19 cellular contexts compared by ENCODE assay signal in the genomic region with DNA sequence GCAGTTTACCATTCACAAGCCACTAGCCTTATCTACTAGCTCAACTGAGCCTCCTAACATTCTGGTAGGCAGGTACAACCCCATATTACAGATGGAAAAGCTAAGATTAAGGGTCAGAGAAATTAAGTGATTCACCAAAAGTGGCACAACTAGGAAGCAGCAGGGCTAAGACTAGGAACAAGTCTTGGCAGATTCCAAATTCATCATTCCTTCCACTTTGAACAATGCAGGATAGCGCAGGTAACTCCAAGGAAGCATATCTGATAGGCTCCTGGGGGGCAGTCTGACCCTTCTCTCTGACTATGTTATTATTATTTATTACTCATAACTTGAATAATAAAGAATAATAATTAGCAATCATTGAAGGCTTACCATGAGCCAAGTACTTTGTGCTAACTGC. TPM values are rescaled to one million over a fixed set of nuclear protein-coding genes. Genes with fewer than 3 reads are reported as not detected.
DNase-seq lines count a peak whose midpoint lies in the region; ATAC-seq and TF ChIP-seq lines count a peak whose summit lies in the region.
"Had no signal": no experiment of that assay in that cellular context is flagged by ENCODE, and none has a peak within 500 bp of the region (broad histone marks: within the 10 kb centered on the region; RNA-seq: fewer than 3 reads in every experiment).

No MANE protein-coding gene starts in this region.

- H4K20me1 ChIP-seq in IMR-90 (ENCODE audit: insufficient read depth, low read length) (no peaks in the 10 kb centered on the region; the same call in none of the 2 replicates), smooth muscle cell (ENCODE audit: low read depth) (peaks cover 27% of the 10 kb centered on the region)

- peaks cover 22% of the 10 kb centered on the region for H3K79me2 ChIP-seq in smooth muscle cell (ENCODE audit: low read depth)

- H3K4ac ChIP-seq in IMR-90 (ENCODE audit: low read depth, low read length): no peak overlapping the region; the same call in 1 of the 2 replicates

- H3K36me3 ChIP-seq in IMR-90 (ENCODE audit: control insufficient read depth, insufficient read depth, low read length) (peaks cover 21% of the 10 kb centered on the region), smooth muscle cell (ENCODE audit: low read depth) (peaks cover 21% of the 10 kb centered on the region)

- H2BK15ac ChIP-seq in IMR-90 (ENCODE audit: low read depth, low read length): no peak overlapping the region

- H3K27ac ChIP-seq in IMR-90 (ENCODE audit: insufficient read depth, low read length) (no peak overlapping the region), smooth muscle cell (ENCODE audit: low read depth) (peak overlapping the region; percentile 52), RWPE1 (no peak overlapping the region)

- H2AFZ ChIP-seq in IMR-90 (replicated peaks; ENCODE audit: low read length, poor library complexity) (no peak overlapping the region), smooth muscle cell (ENCODE audit: low read depth) (no peak overlapping the region)

- H2BK120ac ChIP-seq in IMR-90 (ENCODE audit: low read depth, low read length): no peak overlapping the region

- H3K79me1 ChIP-seq in IMR-90 (ENCODE audit: low read depth in 1 of 2, low read length in 2 of 2): peaks cover 25 to 57% of the 10 kb centered on the region in 2 experiments

- H3K9me3 Mint-ChIP-seq in activated naive CD8-positive, alpha-beta T cell treated with anti-CD3 and anti-CD28 coated beads, Interleukin-2, amount 10 ng/mL, durations not matched to agents 7 days and 5 days: no peaks in the 10 kb centered on the region
- no peaks in the 10 kb centered on the region for H3K9me3 Mint-ChIP-seq in activated naive CD8-positive, alpha-beta T cell treated with anti-CD3 and anti-CD28 coated beads, Interleukin-2, amount 50 U/mL, for 24 hours
- H3K9me3 Mint-ChIP-seq in nephron progenitor cell: no peaks in the 10 kb centered on the region
- H3K9me3 Mint-ChIP-seq: CD4-positive, alpha-beta T cell had no signal

- H2AK9ac ChIP-seq in IMR-90 (replicated peaks; ENCODE audit: low read depth, low read length, poor library complexity): no peak overlapping the region

- H3K4me3 Mint-ChIP-seq in activated naive CD8-positive, alpha-beta T cell treated with anti-CD3 and anti-CD28 coated beads, Interleukin-2, amount 10 ng/mL, durations not matched to agents 7 days and 5 days: no peak overlapping the region
- no peak overlapping the region for H3K4me3 Mint-ChIP-seq in activated naive CD8-positive, alpha-beta T cell treated with anti-CD3 and anti-CD28 coated beads, Interleukin-2, amount 50 U/mL, for 24 hours
- H3K4me3 Mint-ChIP-seq in nephron progenitor cell: no peak overlapping the region
- H3K4me3 Mint-ChIP-seq: CD4-positive, alpha-beta T cell had no signal

- no peak for DNase-seq in activated naive CD8-positive, alpha-beta T cell treated with anti-CD3 and anti-CD28 coated beads, Interleukin-2, amount 10 ng/mL, durations not matched to agents 7 days and 5 days
- no peak for DNase-seq in activated naive CD8-positive, alpha-beta T cell treated with anti-CD3 and anti-CD28 coated beads, Interleukin-2, amount 50 U/mL, for 24 hours
- DNase-seq in IMR-90 (no peak), smooth muscle cell (lab: John Stamatoyannopoulos, UW; ENCODE audit: unreplicated experiment) (no peak), nephron progenitor cell (no peak), erythroblast (lab: John Stamatoyannopoulos, UW) (no peak), RWPE1 (ENCODE audit: low spot score) (no peak)
- DNase-seq: AML-193; Calu3; CD4-positive, alpha-beta T cell; HCEC 1CT; Karpas-422; NCI-H187 treated with DMSO at 0.1 percent for 48 hours; NCI-H2171 treated with DMSO at 0.1 percent for 48 hours; NCI-H774 had no signal

- no peak overlapping the region for H3K4me3 ChIP-seq in IMR-90 (ENCODE audit: insufficient read depth, low read depth, low read length)
- no peak overlapping the region for H3K4me3 ChIP-seq in smooth muscle cell

- H3K9me3 ChIP-seq in IMR-90 (ENCODE audit: control insufficient read depth, insufficient read depth, low read length) (no peaks in the 10 kb centered on the region), smooth muscle cell (replicated peaks; ENCODE audit: low read depth) (no peaks in the 10 kb centered on the region)

- H3K9me1 ChIP-seq in IMR-90 (ENCODE audit: insufficient read depth, low read length): peaks cover 21% of the 10 kb centered on the region

- no peak overlapping the region; the same call in 1 of the 2 replicates for H2BK20ac ChIP-seq in IMR-90 (ENCODE audit: low read depth, low read length)

- 0 out of 2 replicates have a peak overlapping the region, but pooled peaks have one; percentile 72 for H3K14ac ChIP-seq in IMR-90 (replicated peaks; ENCODE audit: low read depth, low read length)

- no CpG with 5 or more reads among the region's 1 CpG for WGBS in IMR-90 (ENCODE audit: extremely low coverage in 2 of 2, insufficient read length in 1 of 2), 2 experiments
- WGBS in smooth muscle cell (ENCODE audit: low lambda C conversion rate): 86% methylated on average over 1 of the region's 1 CpG

- BruUV-seq in IMR-90 (replicated peaks; lab: Mats Ljungman, UMichigan): no TSS peak

- no peak overlapping the region for H2BK5ac ChIP-seq in IMR-90 (ENCODE audit: low read depth, low read length, poor library complexity, severe bottlenecking)

- H3K9ac ChIP-seq in IMR-90 (ENCODE audit: low read depth, low read length): no peak overlapping the region
- H3K9ac ChIP-seq in smooth muscle cell (ENCODE audit: low read depth): no peak overlapping the region

- H4K8ac ChIP-seq in IMR-90 (ENCODE audit: low read depth in 2 of 2, low read length in 2 of 2): no peak overlapping the region

- TF ChIP-seq RAD21 in IMR-90 (IDR thresholded peaks at IDR 0.05; ENCODE audit: low read length): no peak

- TF ChIP-seq CTCF in IMR-90 (conservative IDR thresholded peaks at IDR 0.05; ENCODE audit: low read depth, low read length) (no peak), smooth muscle cell (IDR thresholded peaks at IDR 0.05; ENCODE audit: borderline replicate concordance, insufficient read depth, poor library complexity, severe bottlenecking) (no peak), nephron progenitor cell (IDR thresholded peaks at IDR 0.05) (no peak), RWPE1 (conservative IDR thresholded peaks at IDR 0.05; ENCODE audit: low read depth) (no peak)

- POLR2A ChIA-PET in activated naive CD8-positive, alpha-beta T cell treated with anti-CD3 and anti-CD28 coated beads, Interleukin-2, amount 10 ng/mL, durations not matched to agents 7 days and 5 days (lab: Charles Lee): interaction anchor here (1.5 kb wide), 1 partner anchor 35 kb away, joined by 6 read pairs; the partner anchor contains the start of gene PFDN1
- POLR2A ChIA-PET in IMR-90 (lab: Charles Lee; ENCODE audit: unreplicated experiment): interaction anchor here (0.5 to 0.6 kb wide), 2 partner anchors 15 to 94 kb away, joined by 7 to 9 read pairs; no protein-coding TSS in a partner anchor
- POLR2A ChIA-PET in RWPE1 (lab: Yijun Ruan, JAX; ENCODE audit: low non-redundant PET): no interaction called here

- no peak overlapping the region for H4K91ac ChIP-seq in IMR-90 (ENCODE audit: insufficient read depth, low read depth, low read length)

- no peaks in the 10 kb centered on the region for H3K27me3 Mint-ChIP-seq in activated naive CD8-positive, alpha-beta T cell treated with anti-CD3 and anti-CD28 coated beads, Interleukin-2, amount 10 ng/mL, durations not matched to agents 7 days and 5 days
- no peaks in the 10 kb centered on the region for H3K27me3 Mint-ChIP-seq in activated naive CD8-positive, alpha-beta T cell treated with anti-CD3 and anti-CD28 coated beads, Interleukin-2, amount 50 U/mL, for 24 hours
- H3K27me3 Mint-ChIP-seq in nephron progenitor cell (ENCODE audit: low read depth, poor library complexity): peaks cover 18% of the 10 kb centered on the region
- H3K27me3 Mint-ChIP-seq: CD4-positive, alpha-beta T cell had no signal

- H3K4me2 ChIP-seq in IMR-90 (ENCODE audit: low read depth, low read length): no peak overlapping the region
- H3K4me2 ChIP-seq in smooth muscle cell: no peak overlapping the region

- dilution Hi-C loops in IMR-90 (cut with HindIII; ENCODE audit: low sequenced_read_pairs, unreplicated experiment): no loop called here

- H3K4me1 Mint-ChIP-seq in activated naive CD8-positive, alpha-beta T cell treated with anti-CD3 and anti-CD28 coated beads, Interleukin-2, amount 10 ng/mL, durations not matched to agents 7 days and 5 days: peaks cover 61% of the 10 kb centered on the region
- H3K4me1 Mint-ChIP-seq in activated naive CD8-positive, alpha-beta T cell treated with anti-CD3 and anti-CD28 coated beads, Interleukin-2, amount 50 U/mL, for 24 hours: peaks cover 22% of the 10 kb centered on the region
- H3K4me1 Mint-ChIP-seq in nephron progenitor cell: peaks cover 22% of the 10 kb centered on the region

- H3K56ac ChIP-seq in IMR-90 (ENCODE audit: extremely low read depth, insufficient read depth, low read length): no peak overlapping the region

- no peak overlapping the region for H4K5ac ChIP-seq in IMR-90 (ENCODE audit: low read depth, low read length)

- no peak overlapping the region for H2AK5ac ChIP-seq in IMR-90 (ENCODE audit: low read depth, low read length)

- H3K27ac Mint-ChIP-seq in activated naive CD8-positive, alpha-beta T cell treated with anti-CD3 and anti-CD28 coated beads, Interleukin-2, amount 10 ng/mL, durations not matched to agents 7 days and 5 days: peak overlapping the region; percentile 45
- H3K27ac Mint-ChIP-seq in activated naive CD8-positive, alpha-beta T cell treated with anti-CD3 and anti-CD28 coated beads, Interleukin-2, amount 50 U/mL, for 24 hours: no peak overlapping the region
- H3K27ac Mint-ChIP-seq in nephron progenitor cell: no peak overlapping the region
- H3K27ac Mint-ChIP-seq: CD4-positive, alpha-beta T cell had no signal

- peaks cover 66% of the 10 kb centered on the region for H3K36me3 Mint-ChIP-seq in activated naive CD8-positive, alpha-beta T cell treated with anti-CD3 and anti-CD28 coated beads, Interleukin-2, amount 10 ng/mL, durations not matched to agents 7 days and 5 days
- peaks cover 6% of the 10 kb centered on the region for H3K36me3 Mint-ChIP-seq in activated naive CD8-positive, alpha-beta T cell treated with anti-CD3 and anti-CD28 coated beads, Interleukin-2, amount 50 U/mL, for 24 hours (ENCODE audit: low read depth)
- no peaks in the 10 kb centered on the region for H3K36me3 Mint-ChIP-seq in nephron progenitor cell (ENCODE audit: low read depth)

- ATAC-seq in activated naive CD8-positive, alpha-beta T cell treated with anti-CD3 and anti-CD28 coated beads, Interleukin-2, amount 10 ng/mL, durations not matched to agents 7 days and 5 days (ENCODE audit: low read depth): no peak
- ATAC-seq in activated naive CD8-positive, alpha-beta T cell treated with anti-CD3 and anti-CD28 coated beads, Interleukin-2, amount 50 U/mL, for 24 hours: no peak
- no peak for ATAC-seq in IMR-90 (ENCODE audit: low read depth)
- peak; percentile 30 for ATAC-seq in esophagus mucosa

- H3K4me1 ChIP-seq in IMR-90 (ENCODE audit: control insufficient read depth, insufficient read depth, low read length) (peaks cover 6% of the 10 kb centered on the region), smooth muscle cell (ENCODE audit: low read depth) (no peaks in the 10 kb centered on the region)

- intact Hi-C loops in IMR-90 (cut with micrococcal nuclease): no loop called here

- no peak overlapping the region for H3K18ac ChIP-seq in IMR-90 (ENCODE audit: low read depth, low read length)

- CTCF ChIA-PET in IMR-90 (lab: Yijun Ruan, JAX): interaction anchor here (2.4 to 2.8 kb wide), 2 partner anchors 8 to 93 kb away, joined by 10 to 14 read pairs; partner anchors contain the start of gene HBEGF
- CTCF ChIA-PET in RWPE1 (lab: Yijun Ruan, JAX): interaction anchor here (0.8 kb wide), 1 partner anchor 25 kb away, joined by 5 read pairs; no protein-coding TSS in a partner anchor

- TF ChIP-seq POLR2A in IMR-90 (IDR thresholded peaks at IDR 0.05; ENCODE audit: low read depth, low read length) (no peak), erythroblast (IDR thresholded peaks at IDR 0.05; ENCODE audit: low read length) (no peak)

- peak overlapping the region; percentile 34; the same call in 1 of the 2 replicates for H3K23ac ChIP-seq in IMR-90 (ENCODE audit: low read depth, low read length)

- H3K27me3 ChIP-seq in IMR-90 (ENCODE audit: control insufficient read depth, insufficient read depth, low read length) (no peaks in the 10 kb centered on the region), smooth muscle cell (ENCODE audit: low read depth) (no peaks in the 10 kb centered on the region)

- H3F3A ChIP-seq in smooth muscle cell (ENCODE audit: low read depth): peaks cover 6% of the 10 kb centered on the region

- in situ Hi-C loops in IMR-90 (cut with MboI; ENCODE audit: low sequenced_read_pairs): no loop called here

RNA-seq across cellular contexts. Expression of gene HBEGF, which starts 8.5 kb away (rescaled TPM):
- total RNA-seq in activated naive CD8-positive, alpha-beta T cell treated with anti-CD3 and anti-CD28 coated beads, Interleukin-2, amount 10 ng/mL, durations not matched to agents 7 days and 5 days: 10 to 100 TPM; 12.8 TPM
- total RNA-seq in IMR-90 (2012; rRNA removed) (18.8 and 26.9 TPM in 2 replicates), esophagus mucosa (62.1 TPM), smooth muscle cell (36.7 and 46.0 TPM in 2 replicates)
- polyA plus RNA-seq in IMR-90 (2012; rRNA removed) (36.1 and 48.7 TPM in 2 replicates), smooth muscle cell (33.8 and 37.1 TPM in 2 replicates)
- 31.0 and 54.1 TPM in 2 replicates for polyA plus RNA-seq in IMR-90 (2012; cell fraction: cytosol; rRNA removed)
- 41.9 and 95.5 TPM in 2 replicates for polyA plus RNA-seq in IMR-90 (2012; cell fraction: nucleus; rRNA removed; ENCODE audit: low replicate concordance)

RNA-seq across cellular contexts. Expression of gene SLC4A9, which starts 22.1 kb away (rescaled TPM):
- total RNA-seq in activated naive CD8-positive, alpha-beta T cell treated with anti-CD3 and anti-CD28 coated beads, Interleukin-2, amount 10 ng/mL, durations not matched to agents 7 days and 5 days: under 1 TPM; 0.17 to 0.31 TPM
- not detected in 2 replicates for total RNA-seq in IMR-90 (2012; rRNA removed)
- not detected in 2 replicates for polyA plus RNA-seq in IMR-90 (2012; rRNA removed)
- polyA plus RNA-seq in IMR-90 (2012; cell fraction: cytosol; rRNA removed): not detected in 2 replicates
- 0.05 and 0.19 TPM in 2 replicates for polyA plus RNA-seq in IMR-90 (2012; cell fraction: nucleus; rRNA removed; ENCODE audit: low replicate concordance)
- 0.08 TPM for total RNA-seq in esophagus mucosa
- total RNA-seq in smooth muscle cell: not detected in 2 replicates
- not detected in 2 replicates for polyA plus RNA-seq in smooth muscle cell
- total RNA-seq: A673; Calu3; CD4-positive, alpha-beta T cell; G401; NCI-H460 had no signal

RNA-seq across cellular contexts. Expression of gene PFDN1, which starts 35.0 kb away (rescaled TPM):
- 10 to 100 TPM; 47.7 to 48.3 TPM for total RNA-seq in activated naive CD8-positive, alpha-beta T cell treated with anti-CD3 and anti-CD28 coated beads, Interleukin-2, amount 10 ng/mL, durations not matched to agents 7 days and 5 days
- total RNA-seq in IMR-90 (2012; rRNA removed): 92.8 and 98.8 TPM in 2 replicates
- 134 and 140 TPM in 2 replicates for polyA plus RNA-seq in IMR-90 (2012; rRNA removed)
- polyA plus RNA-seq in IMR-90 (2012; cell fraction: cytosol; rRNA removed): 85.4 and 108 TPM in 2 replicates
- 39.7 and 45.7 TPM in 2 replicates for polyA plus RNA-seq in IMR-90 (2012; cell fraction: nucleus; rRNA removed; ENCODE audit: low replicate concordance)
- total RNA-seq in esophagus mucosa: 33.5 TPM
- 140 and 154 TPM in 2 replicates for total RNA-seq in smooth muscle cell
- polyA plus RNA-seq in smooth muscle cell: 145 and 159 TPM in 2 replicates
